In genomic region chr1:228307218-228308023, GRCh38 we compare ENCODE assay signal across 25 cellular contexts.
A peak's percentile ranks its signal among the peaks of the same experiment; 100 is the strongest.
DNase-seq lines count a peak whose midpoint lies in the region; ATAC-seq and TF ChIP-seq lines count a peak whose summit lies in the region.
"Had no signal": no experiment of that assay in that cellular context is flagged by ENCODE, and none has a peak within 500 bp of the region (broad histone marks: within the 10 kb centered on the region; RNA-seq: fewer than 3 reads in every experiment).

No MANE protein-coding gene starts in this region.

- H3K27me3 ChIP-seq in aorta (ENCODE audit: control insufficient read depth in 1 of 2, insufficient read depth in 2 of 2, low read length in 1 of 2), result no peaks in the 10 kb centered on the region
- H3K27me3 ChIP-seq: breast epithelium, SJCRH30, transverse colon had no signal

- intact Hi-C loops in natural killer cell (cut with micrococcal nuclease) (no loop called here), aorta (cut with DNase I) (loop anchor here in 1 of 2 donors (5.0 kb wide), 1 partner anchor 465 kb away; no protein-coding TSS in a partner anchor)

- no peaks in the 10 kb centered on the region for H3K36me3 ChIP-seq in aorta (ENCODE audit: control insufficient read depth in 1 of 2, insufficient read depth in 2 of 2, low read length in 1 of 2)
- H3K36me3 ChIP-seq: breast epithelium, SJCRH30, transverse colon had no signal

- no peaks in the 10 kb centered on the region for H3K4me1 ChIP-seq in aorta (ENCODE audit: control insufficient read depth in 1 of 2, insufficient read depth in 2 of 2, low read length in 2 of 2)
- H3K4me1 ChIP-seq: breast epithelium, SJCRH30, transverse colon had no signal

- DNase-seq in NCI-H2171 (lab: John Stamatoyannopoulos, UW) (peak; percentile 24), NCI-H2171 treated with DMSO at 0.1 percent for 48 hours (lab: John Stamatoyannopoulos, UW) (no peak), natural killer cell (peak; percentile 9), mesenteric fat pad (ENCODE audit: low spot score) (peak; percentile 83), aorta (peak; percentile 35 to 64), RKO (ENCODE audit: low spot score) (no peak), DMS153 treated with DMSO at 0.1 percent for 48 hours (lab: John Stamatoyannopoulos, UW; ENCODE audit: unreplicated experiment) (no peak)
- no peak for DNase-seq in natural killer cell treated with Interleukin-12 subunit alpha and Interleukin-12 subunit beta and Interleukin-15 and Interleukin-18, amount 100 ng/mL, for 72 hours (ENCODE audit: low spot score)
- DNase-seq: 8988T; activated CD4-positive, alpha-beta T cell treated with anti-CD3 and anti-CD28 coated beads for 1 hour; activated CD8-positive, alpha-beta T cell treated with anti-CD3 and anti-CD28 coated beads, Interleukin-2, amount 10 ng/mL, durations not matched to agents 7 days and 5 days; DMS79; Kasumi-1; mucosa of descending colon; PC-9; small intestine; transverse colon had no signal

- H3K36me3 Mint-ChIP-seq in natural killer cell, result peaks cover 3% of the 10 kb centered on the region
- H3K36me3 Mint-ChIP-seq in natural killer cell treated with Interleukin-12 subunit alpha and Interleukin-12 subunit beta and Interleukin-15 and Interleukin-18, amount 100 ng/mL, for 72 hours, result peaks cover 5% of the 10 kb centered on the region

- no peak overlapping the region for H3K4me3 Mint-ChIP-seq in natural killer cell
- H3K4me3 Mint-ChIP-seq in natural killer cell treated with Interleukin-12 subunit alpha and Interleukin-12 subunit beta and Interleukin-15 and Interleukin-18, amount 100 ng/mL, for 72 hours, result no peak overlapping the region
- H3K4me3 Mint-ChIP-seq: activated CD8-positive, alpha-beta T cell treated with anti-CD3 and anti-CD28 coated beads, Interleukin-2, amount 10 ng/mL, durations not matched to agents 7 days and 5 days; neural crest cell; stimulated activated naive CD8-positive, alpha-beta T cell treated with anti-CD3 and anti-CD28 coated beads, Interleukin-15, Interleukin-2, amounts not matched to agents 100 ng/mL and 50 ng/mL, for 24 hours; T-cell had no signal

- H3K27ac ChIP-seq in aorta (ENCODE audit: low read depth in 1 of 2, low read length in 2 of 2), result no peak overlapping the region
- H3K27ac ChIP-seq: breast epithelium, epithelial cell of prostate, PC-9, SJCRH30, transverse colon had no signal

- H3K27ac Mint-ChIP-seq in natural killer cell, result no peak overlapping the region
- no peak overlapping the region for H3K27ac Mint-ChIP-seq in natural killer cell treated with Interleukin-12 subunit alpha and Interleukin-12 subunit beta and Interleukin-15 and Interleukin-18, amount 100 ng/mL, for 72 hours
- H3K27ac Mint-ChIP-seq: activated CD8-positive, alpha-beta T cell treated with anti-CD3 and anti-CD28 coated beads, Interleukin-2, amount 10 ng/mL, durations not matched to agents 7 days and 5 days; stimulated activated naive CD8-positive, alpha-beta T cell treated with anti-CD3 and anti-CD28 coated beads, Interleukin-15, Interleukin-2, amounts not matched to agents 100 ng/mL and 50 ng/mL, for 24 hours; T-cell had no signal

- no peak overlapping the region for H3K4me3 ChIP-seq in aorta (ENCODE audit: low read length in 2 of 2)
- H3K4me3 ChIP-seq: breast epithelium, GM12878, mucosa of descending colon, PC-9, SJCRH30, transverse colon had no signal

- 82 to 83% methylated on average over 22 of the region's 22 CpGs for WGBS in aorta, 2 donors

- no peak for TF ChIP-seq CTCF in natural killer cell (IDR thresholded peaks at IDR 0.05)

- H3K9me3 Mint-ChIP-seq in natural killer cell, result peaks cover 6 to 7% of the 10 kb centered on the region in 2 donors
- peaks cover 10% of the 10 kb centered on the region for H3K9me3 Mint-ChIP-seq in natural killer cell treated with Interleukin-12 subunit alpha and Interleukin-12 subunit beta and Interleukin-15 and Interleukin-18, amount 100 ng/mL, for 72 hours

- ATAC-seq in natural killer cell (no peak), aorta (ENCODE audit: low FRiP score) (no peak)
- ATAC-seq in natural killer cell treated with Interleukin-12 subunit alpha and Interleukin-12 subunit beta and Interleukin-15 and Interleukin-18, amount 100 ng/mL, for 72 hours, result no peak
- ATAC-seq: activated CD8-positive, alpha-beta T cell treated with anti-CD3 and anti-CD28 coated beads, Interleukin-2, amount 10 ng/mL, durations not matched to agents 7 days and 5 days; GM12878; left colon; mucosa of descending colon had no signal

- H3K9me3 ChIP-seq in aorta (ENCODE audit: control insufficient read depth, low read length), result peaks cover 12% of the 10 kb centered on the region

- no peaks in the 10 kb centered on the region for H3K27me3 Mint-ChIP-seq in natural killer cell (ENCODE audit: low read depth in 2 of 2)
- H3K27me3 Mint-ChIP-seq in natural killer cell treated with Interleukin-12 subunit alpha and Interleukin-12 subunit beta and Interleukin-15 and Interleukin-18, amount 100 ng/mL, for 72 hours, result no peaks in the 10 kb centered on the region
- H3K27me3 Mint-ChIP-seq: stimulated activated naive CD8-positive, alpha-beta T cell treated with anti-CD3 and anti-CD28 coated beads, Interleukin-15, Interleukin-2, amounts not matched to agents 100 ng/mL and 50 ng/mL, for 24 hours; T-cell had no signal

- H3K4me1 Mint-ChIP-seq in natural killer cell, result no peaks in the 10 kb centered on the region
- H3K4me1 Mint-ChIP-seq in natural killer cell treated with Interleukin-12 subunit alpha and Interleukin-12 subunit beta and Interleukin-15 and Interleukin-18, amount 100 ng/mL, for 72 hours (ENCODE audit: low read depth in 2 of 2), result no peaks in the 10 kb centered on the region
- H3K4me1 Mint-ChIP-seq: neural crest cell, T-cell had no signal

Comparison
In these comparisons a context has a peak if more than half of its experiments do, and no peak if none do; other contexts are left out.
1. DNase-seq: peak in NCI-H2171 (single experiment), natural killer cell (single experiment), mesenteric fat pad (single experiment) and aorta (2 of 2); none in NCI-H2171 treated with DMSO at 0.1 percent for 48 hours (single experiment), natural killer cell treated with Interleukin-12 subunit alpha and Interleukin-12 subunit beta and Interleukin-15 and Interleukin-18, amount 100 ng/mL, for 72 hours (single experiment), RKO (single experiment) and DMS153 treated with DMSO at 0.1 percent for 48 hours (single experiment).